In the genomic region with DNA sequence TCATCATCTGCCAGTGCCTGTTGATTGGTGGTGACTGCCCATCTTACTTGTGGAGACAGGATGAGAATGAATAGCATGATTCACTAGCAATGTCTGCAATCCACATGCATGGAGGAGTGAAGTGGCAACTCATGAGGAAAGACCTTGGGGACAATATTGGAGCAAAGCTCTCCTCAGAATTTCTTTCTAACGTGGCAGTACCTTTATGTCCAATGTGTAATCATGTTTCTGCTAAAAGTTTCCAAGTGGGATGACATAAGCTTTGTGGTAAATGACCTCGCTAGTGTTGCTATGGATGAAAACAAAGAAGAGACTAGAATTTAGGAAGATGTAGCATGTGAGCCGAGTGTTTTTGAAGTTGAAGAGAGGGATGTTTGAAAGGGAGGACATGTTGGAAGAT, we compare ENCODE assay signal across 21 cellular contexts.
DNase-seq lines count a peak whose midpoint lies in the region; ATAC-seq and TF ChIP-seq lines count a peak whose summit lies in the region.
"Had no signal": no experiment of that assay in that cellular context is flagged by ENCODE, and none has a peak within 500 bp of the region (broad histone marks: within the 10 kb centered on the region; RNA-seq: fewer than 3 reads in every experiment).

No MANE protein-coding gene starts in this region.

- H3K9me2 ChIP-seq in GM23338 (ENCODE audit: insufficient read depth) = peaks cover 6% of the 10 kb centered on the region; the same call in 1 of the 2 replicates

- no peaks in the 10 kb centered on the region for H3F3A ChIP-seq in GM23338 (replicated peaks; ENCODE audit: low read depth)

- H3K4me1 Mint-ChIP-seq in GM23338 = peaks cover 59% of the 10 kb centered on the region
- H3K4me1 Mint-ChIP-seq in activated naive CD8-positive, alpha-beta T cell treated with anti-CD3 and anti-CD28 coated beads for 36 hours = no peaks in the 10 kb centered on the region

- H3K27me3 ChIP-seq in GM23338 (ENCODE audit: insufficient read depth) (no peaks in the 10 kb centered on the region), H7 (ENCODE audit: control insufficient read depth, insufficient read depth, low read length) (no peaks in the 10 kb centered on the region)
- H3K27me3 ChIP-seq: BLaER1 treated with 17β-estradiol and CSF1 and Interleukin-3, amounts not matched to agents 10 nM and 100 nM had no signal

- peak overlapping the region; percentile 0; the same call in 1 of the 2 replicates for H2AFZ ChIP-seq in GM23338

- no peaks in the 10 kb centered on the region for H3K79me2 ChIP-seq in GM23338 (replicated peaks; ENCODE audit: insufficient read depth)

- H3K4me3 Mint-ChIP-seq in GM23338 = no peak overlapping the region
- no peak overlapping the region for H3K4me3 Mint-ChIP-seq in activated naive CD8-positive, alpha-beta T cell treated with anti-CD3 and anti-CD28 coated beads for 36 hours
- H3K4me3 Mint-ChIP-seq: CD8-positive, alpha-beta T cell had no signal

- no peaks in the 10 kb centered on the region for H3K27me3 Mint-ChIP-seq in GM23338 (ENCODE audit: insufficient read depth, low read depth, poor library complexity)
- peaks cover 4% of the 10 kb centered on the region for H3K27me3 Mint-ChIP-seq in activated naive CD8-positive, alpha-beta T cell treated with anti-CD3 and anti-CD28 coated beads for 36 hours

- H3K36me3 Mint-ChIP-seq in GM23338 (ENCODE audit: low read depth) = no peaks in the 10 kb centered on the region; the same call in 2 of the 3 replicates
- H3K36me3 Mint-ChIP-seq in activated naive CD8-positive, alpha-beta T cell treated with anti-CD3 and anti-CD28 coated beads for 36 hours = no peaks in the 10 kb centered on the region
- H3K36me3 Mint-ChIP-seq: CD8-positive, alpha-beta T cell had no signal

- DNase-seq in GM23338 (ENCODE audit: low spot score) = no peak
- DNase-seq in astrocyte of the hippocampus (ENCODE audit: low read depth, low spot score) = peak; percentile 18
- peak; percentile 63 for DNase-seq in fibroblast of peridontal ligament (ENCODE audit: extremely low read depth)
- no peak for DNase-seq in H7
- DNase-seq in activated naive CD8-positive, alpha-beta T cell treated with anti-CD3 and anti-CD28 coated beads for 36 hours = no peak
- DNase-seq: CD8-positive, alpha-beta T cell; MM.1S; NCI-H1048; NCI-H1417 treated with DMSO at 0.1 percent for 48 hours; NCI-H1930; NCI-H2227 treated with DMSO at 0.1 percent for 48 hours; NCI-H510A treated with DMSO at 0.1 percent for 48 hours; NCI-H774; NK-92 treated with Interleukin-12 subunit alpha and Interleukin-12 subunit beta, amount 100 ng/mL, for 24 hours had no signal

- H3K27ac ChIP-seq in GM23338 (ENCODE audit: low read depth) = no peak overlapping the region
- H3K27ac ChIP-seq: BLaER1 treated with 17β-estradiol and CSF1 and Interleukin-3, amounts not matched to agents 10 nM and 100 nM; HL-60 had no signal

- H3K27ac Mint-ChIP-seq in GM23338 = no peak overlapping the region
- H3K27ac Mint-ChIP-seq in activated naive CD8-positive, alpha-beta T cell treated with anti-CD3 and anti-CD28 coated beads for 36 hours = no peak overlapping the region
- H3K27ac Mint-ChIP-seq: CD8-positive, alpha-beta T cell had no signal

- H3K4me1 ChIP-seq in GM23338 (ENCODE audit: insufficient read depth) = peaks cover 59% of the 10 kb centered on the region
- H3K4me1 ChIP-seq: BLaER1 treated with 17β-estradiol and CSF1 and Interleukin-3, amounts not matched to agents 10 nM and 100 nM had no signal

- no peaks in the 10 kb centered on the region for H4K20me1 ChIP-seq in GM23338 (replicated peaks; ENCODE audit: insufficient read depth)
- H4K20me1 ChIP-seq: BLaER1 treated with 17β-estradiol and CSF1 and Interleukin-3, amounts not matched to agents 10 nM and 100 nM had no signal

- ATAC-seq in GM23338 = no peak
- ATAC-seq in HG03378 (IDR thresholded peaks at IDR 0.05; ENCODE audit: unreplicated experiment) = no peak
- ATAC-seq in GM18511 (IDR thresholded peaks at IDR 0.05; ENCODE audit: unreplicated experiment) = no peak
- ATAC-seq: CD8-positive, alpha-beta T cell; HepG2; K562; SK-N-SH treated with all-trans-retinoic acid at 6 μM for 48 hours had no signal

- H3K4me3 ChIP-seq in GM23338 = no peak overlapping the region
- H3K4me3 ChIP-seq in H7 (ENCODE audit: insufficient read depth, low read depth, low read length) = no peak overlapping the region
- H3K4me3 ChIP-seq: BLaER1 treated with 17β-estradiol and CSF1 and Interleukin-3, amounts not matched to agents 10 nM and 100 nM; K562 had no signal

- H3K36me3 ChIP-seq in GM23338 (ENCODE audit: insufficient read depth) = no peaks in the 10 kb centered on the region
- no peaks in the 10 kb centered on the region for H3K36me3 ChIP-seq in H7 (replicated peaks; ENCODE audit: control insufficient read depth, insufficient read depth, low read length)
- H3K36me3 ChIP-seq: BLaER1 treated with 17β-estradiol and CSF1 and Interleukin-3, amounts not matched to agents 10 nM and 100 nM had no signal

- H3K9me3 Mint-ChIP-seq in GM23338 = no peaks in the 10 kb centered on the region
- H3K9me3 Mint-ChIP-seq in activated naive CD8-positive, alpha-beta T cell treated with anti-CD3 and anti-CD28 coated beads for 36 hours = no peaks in the 10 kb centered on the region
- H3K9me3 Mint-ChIP-seq: CD8-positive, alpha-beta T cell had no signal

- H3K4me2 ChIP-seq in GM23338 = 0 out of 2 replicates have a peak overlapping the region, but pooled peaks have one; percentile 39
- H3K4me2 ChIP-seq: BLaER1 treated with 17β-estradiol and CSF1 and Interleukin-3, amounts not matched to agents 10 nM and 100 nM had no signal

- no peak for TF ChIP-seq CTCF in GM23338 (conservative IDR thresholded peaks at IDR 0.05; ENCODE audit: low read depth in 2 of 2)

TF ChIP-seq in GM23338, 12 proteins besides CTCF, POLR2A, EP300 and RAD21 (continues in another document):
- TF ChIP-seq EZH2phosphoT487 (IDR thresholded peaks at IDR 0.05; ENCODE audit: unreplicated experiment) = no peak
- TF ChIP-seq, protein P1, sequence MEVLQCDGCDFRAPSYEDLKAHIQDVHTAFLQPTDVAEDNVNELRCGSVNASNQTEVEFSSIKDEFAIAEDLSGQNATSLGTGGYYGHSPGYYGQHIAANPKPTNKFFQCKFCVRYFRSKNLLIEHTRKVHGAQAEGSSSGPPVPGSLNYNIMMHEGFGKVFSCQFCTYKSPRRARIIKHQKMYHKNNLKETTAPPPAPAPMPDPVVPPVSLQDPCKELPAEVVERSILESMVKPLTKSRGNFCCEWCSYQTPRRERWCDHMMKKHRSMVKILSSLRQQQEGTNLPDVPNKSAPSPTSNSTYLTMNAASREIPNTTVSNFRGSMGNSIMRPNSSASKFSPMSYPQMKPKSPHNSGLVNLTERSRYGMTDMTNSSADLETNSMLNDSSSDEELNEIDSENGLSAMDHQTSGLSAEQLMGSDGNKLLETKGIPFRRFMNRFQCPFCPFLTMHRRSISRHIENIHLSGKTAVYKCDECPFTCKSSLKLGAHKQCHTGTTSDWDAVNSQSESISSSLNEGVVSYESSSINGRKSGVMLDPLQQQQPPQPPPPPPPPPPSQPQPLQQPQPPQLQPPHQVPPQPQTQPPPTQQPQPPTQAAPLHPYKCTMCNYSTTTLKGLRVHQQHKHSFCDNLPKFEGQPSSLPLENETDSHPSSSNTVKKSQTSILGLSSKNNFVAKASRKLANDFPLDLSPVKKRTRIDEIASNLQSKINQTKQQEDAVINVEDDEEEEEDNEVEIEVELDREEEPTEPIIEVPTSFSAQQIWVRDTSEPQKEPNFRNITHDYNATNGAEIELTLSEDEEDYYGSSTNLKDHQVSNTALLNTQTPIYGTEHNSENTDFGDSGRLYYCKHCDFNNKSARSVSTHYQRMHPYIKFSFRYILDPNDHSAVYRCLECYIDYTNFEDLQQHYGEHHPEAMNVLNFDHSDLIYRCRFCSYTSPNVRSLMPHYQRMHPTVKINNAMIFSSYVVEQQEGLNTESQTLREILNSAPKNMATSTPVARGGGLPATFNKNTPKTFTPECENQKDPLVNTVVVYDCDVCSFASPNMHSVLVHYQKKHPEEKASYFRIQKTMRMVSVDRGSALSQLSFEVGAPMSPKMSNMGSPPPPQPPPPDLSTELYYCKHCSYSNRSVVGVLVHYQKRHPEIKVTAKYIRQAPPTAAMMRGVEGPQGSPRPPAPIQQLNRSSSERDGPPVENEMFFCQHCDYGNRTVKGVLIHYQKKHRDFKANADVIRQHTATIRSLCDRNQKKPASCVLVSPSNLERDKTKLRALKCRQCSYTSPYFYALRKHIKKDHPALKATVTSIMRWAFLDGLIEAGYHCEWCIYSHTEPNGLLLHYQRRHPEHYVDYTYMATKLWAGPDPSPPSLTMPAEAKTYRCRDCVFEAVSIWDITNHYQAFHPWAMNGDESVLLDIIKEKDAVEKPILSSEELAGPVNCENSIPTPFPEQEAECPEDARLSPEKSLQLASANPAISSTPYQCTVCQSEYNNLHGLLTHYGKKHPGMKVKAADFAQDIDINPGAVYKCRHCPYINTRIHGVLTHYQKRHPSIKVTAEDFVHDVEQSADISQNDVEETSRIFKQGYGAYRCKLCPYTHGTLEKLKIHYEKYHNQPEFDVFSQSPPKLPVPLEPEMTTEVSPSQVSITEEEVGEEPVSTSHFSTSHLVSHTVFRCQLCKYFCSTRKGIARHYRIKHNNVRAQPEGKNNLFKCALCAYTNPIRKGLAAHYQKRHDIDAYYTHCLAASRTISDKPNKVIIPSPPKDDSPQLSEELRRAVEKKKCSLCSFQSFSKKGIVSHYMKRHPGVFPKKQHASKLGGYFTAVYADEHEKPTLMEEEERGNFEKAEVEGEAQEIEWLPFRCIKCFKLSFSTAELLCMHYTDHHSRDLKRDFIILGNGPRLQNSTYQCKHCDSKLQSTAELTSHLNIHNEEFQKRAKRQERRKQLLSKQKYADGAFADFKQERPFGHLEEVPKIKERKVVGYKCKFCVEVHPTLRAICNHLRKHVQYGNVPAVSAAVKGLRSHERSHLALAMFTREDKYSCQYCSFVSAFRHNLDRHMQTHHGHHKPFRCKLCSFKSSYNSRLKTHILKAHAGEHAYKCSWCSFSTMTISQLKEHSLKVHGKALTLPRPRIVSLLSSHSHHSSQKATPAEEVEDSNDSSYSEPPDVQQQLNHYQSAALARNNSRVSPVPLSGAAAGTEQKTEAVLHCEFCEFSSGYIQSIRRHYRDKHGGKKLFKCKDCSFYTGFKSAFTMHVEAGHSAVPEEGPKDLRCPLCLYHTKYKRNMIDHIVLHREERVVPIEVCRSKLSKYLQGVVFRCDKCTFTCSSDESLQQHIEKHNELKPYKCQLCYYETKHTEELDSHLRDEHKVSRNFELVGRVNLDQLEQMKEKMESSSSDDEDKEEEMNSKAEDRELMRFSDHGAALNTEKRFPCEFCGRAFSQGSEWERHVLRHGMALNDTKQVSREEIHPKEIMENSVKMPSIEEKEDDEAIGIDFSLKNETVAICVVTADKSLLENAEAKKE (CRISPR knock-in tag; IDR thresholded peaks at IDR 0.05) = no peak
- TF ChIP-seq STAT1 (IDR thresholded peaks at IDR 0.05; ENCODE audit: unreplicated experiment) = no peak

Comparison
In these comparisons a context has a peak if more than half of its experiments do, and no peak if none do; other contexts are left out.
1. DNase-seq: peak in astrocyte of the hippocampus (single experiment) and fibroblast of peridontal ligament (single experiment); none in GM23338 (single experiment), H7 (single experiment) and activated naive CD8-positive, alpha-beta T cell treated with anti-CD3 and anti-CD28 coated beads for 36 hours (single experiment).